In genomic region chr3:129313415-129313982, GRCh38 we compare ENCODE assay signal across 7 cellular contexts. TPM values are rescaled to one million over a fixed set of nuclear protein-coding genes. Genes with fewer than 3 reads are reported as not detected.
DNase-seq lines count a peak whose midpoint lies in the region; ATAC-seq, FAIRE-seq and TF ChIP-seq lines count a peak whose summit lies in the region.

No MANE protein-coding gene starts in this region.

- TF ChIP-seq RAD21 in H1 (IDR thresholded peaks at IDR 0.05 in 1 of 2, conservative IDR thresholded peaks at IDR 0.05 in 1 of 2; ENCODE audit: low read depth in 2 of 2, low read length in 2 of 2): no peak

- H3K4me1 ChIP-seq in H1 (replicated peaks in 1 of 4; ENCODE audit: control insufficient read depth in 3 of 4, insufficient read depth in 4 of 4, low read length in 3 of 4): peaks cover 4 to 9% (median 5%) of the 10 kb centered on the region in 4 experiments

- peak overlapping the region in 1 of 4 experiments; percentile 96; a peak in 2 of 8 replicates for H3K4me3 ChIP-seq in H1 (ENCODE audit: extremely low read depth in 1 of 4, insufficient read depth in 2 of 4, low read depth in 3 of 4, low read length in 4 of 4)

- H3K23ac ChIP-seq in H1 (ENCODE audit: insufficient read length): no peak overlapping the region

- no peak for TF ChIP-seq CTCF in H1 (IDR thresholded peaks at IDR 0.05; ENCODE audit: control extremely low read depth in 1 of 3, insufficient read depth in 1 of 3, low read depth in 1 of 3, low read length in 3 of 3)

- H2BK5ac ChIP-seq in H1 (ENCODE audit: low read depth, low read length): no peak overlapping the region

- no peak overlapping the region for H4K5ac ChIP-seq in H1 (ENCODE audit: insufficient read length, low read depth, low read length)

- H4K8ac ChIP-seq in H1 (ENCODE audit: extremely low read depth, insufficient read depth, low read length): peak overlapping the region; percentile 45; the same call in 1 of the 2 replicates

- peaks cover 0 to 13% of the 10 kb centered on the region in 2 experiments; a peak in 1 of 4 replicates for H3K79me2 ChIP-seq in H1 (ENCODE audit: control insufficient read depth in 1 of 2, insufficient read depth in 2 of 2, low read length in 2 of 2)

- H2BK15ac ChIP-seq in H1 (ENCODE audit: low read length): no peak overlapping the region

- H2BK120ac ChIP-seq in H1 (replicated peaks; ENCODE audit: low read depth, low read length): no peak overlapping the region

- no peak overlapping the region for H3K4me3 Mint-ChIP-seq in stimulated activated memory B cell treated with anti-CD40 and anti-IgM and Interleukin-4, amounts not matched to agents 10 μg/mL and 1 μg/mL and 100 μg/mL, for 72 hours

- no peak overlapping the region for H2AK5ac ChIP-seq in H1 (ENCODE audit: low read depth, low read length)

- peaks cover 15% of the 10 kb centered on the region for H3K27me3 Mint-ChIP-seq in stimulated activated memory B cell treated with anti-CD40 and anti-IgM and Interleukin-4, amounts not matched to agents 10 μg/mL and 1 μg/mL and 100 μg/mL, for 72 hours

- POLR2A ChIA-PET in H1 (lab: Charles Lee; ENCODE audit: partially characterized antibody): interaction anchor here (0.9 to 6.4 kb wide), 10 partner anchors 7 to 150 kb away, joined by 3 to 112 read pairs (median 16); no protein-coding TSS in a partner anchor

- H3K27ac Mint-ChIP-seq in stimulated activated memory B cell treated with anti-CD40 and anti-IgM and Interleukin-4, amounts not matched to agents 10 μg/mL and 1 μg/mL and 100 μg/mL, for 72 hours: no peak overlapping the region

- H4K91ac ChIP-seq in H1 (replicated peaks; ENCODE audit: insufficient read length, low read length): no peak overlapping the region

- H3K4ac ChIP-seq in H1 (replicated peaks; ENCODE audit: insufficient read length, low read depth, low read length): no peak overlapping the region

- no peak for DNase-seq in GM12891 (ENCODE audit: insufficient read length, low spot score)
- DNase-seq in NCI-H69 (lab: John Stamatoyannopoulos, UW): peak; percentile 36
- no peak for DNase-seq in H1 (ENCODE audit: low read depth in 1 of 2, low spot score in 2 of 2)
- peak; percentile 29 for DNase-seq in retina
- no peak for DNase-seq in NCI-H2029 (lab: John Stamatoyannopoulos, UW)
- no peak for DNase-seq in NCI-H446 treated with DMSO at 0.1 percent for 48 hours (lab: John Stamatoyannopoulos, UW)

- TF ChIP-seq POLR2A in GM12891 (IDR thresholded peaks at IDR 0.05; ENCODE audit: low read depth, low read length) (peak; percentile 60; the same call in 1 of the 2 replicates), H1 (IDR thresholded peaks at IDR 0.05; ENCODE audit: control extremely low read depth in 1 of 2, low read depth in 2 of 2, low read length in 2 of 2) (peak in 1 of 2 experiments; percentile 97; a peak in 2 of 3 replicates)

- no peak overlapping the region for H2AFZ ChIP-seq in H1 (ENCODE audit: low read length)

- no peak overlapping the region for H2BK20ac ChIP-seq in H1 (ENCODE audit: low read length)

- no peaks in the 10 kb centered on the region for H3K79me1 ChIP-seq in H1 (ENCODE audit: low read depth, low read length)

- H3K14ac ChIP-seq in H1 (ENCODE audit: insufficient read length): no peak overlapping the region

- H2BK12ac ChIP-seq in H1 (ENCODE audit: low read depth, low read length): peak overlapping the region; percentile 71; the same call in 1 of the 2 replicates

- no peaks in the 10 kb centered on the region for H3K36me3 Mint-ChIP-seq in stimulated activated memory B cell treated with anti-CD40 and anti-IgM and Interleukin-4, amounts not matched to agents 10 μg/mL and 1 μg/mL and 100 μg/mL, for 72 hours

- no peaks in the 10 kb centered on the region for H3K9me3 Mint-ChIP-seq in stimulated activated memory B cell treated with anti-CD40 and anti-IgM and Interleukin-4, amounts not matched to agents 10 μg/mL and 1 μg/mL and 100 μg/mL, for 72 hours

- H3K36me3 ChIP-seq in H1 (ENCODE audit: control insufficient read depth in 2 of 4, insufficient read depth in 4 of 4, low read length in 3 of 4): no peaks in the 10 kb centered on the region

- peak overlapping the region; percentile 83 to 90; a peak in 2 of 4 replicates for H3K4me2 ChIP-seq in H1 (ENCODE audit: insufficient read depth in 1 of 2, low read depth in 2 of 2, low read length in 2 of 2)

- H3K9me3 ChIP-seq in H1 (ENCODE audit: insufficient read depth in 2 of 2, low read depth in 1 of 2, low read length in 1 of 2): no peaks in the 10 kb centered on the region

- peaks cover 11% of the 10 kb centered on the region for H3K4me1 Mint-ChIP-seq in stimulated activated memory B cell treated with anti-CD40 and anti-IgM and Interleukin-4, amounts not matched to agents 10 μg/mL and 1 μg/mL and 100 μg/mL, for 72 hours

- no peak overlapping the region for H3K56ac ChIP-seq in H1 (replicated peaks; ENCODE audit: insufficient read length, low read depth, low read length)

- ATAC-seq in stimulated activated memory B cell treated with anti-CD40 and anti-IgM and Interleukin-4, amounts not matched to agents 10 μg/mL and 1 μg/mL and 100 μg/mL, for 72 hours: no peak

- CTCF ChIA-PET in H1 (lab: Charles Lee; ENCODE audit: partially characterized antibody): interaction anchor here (1.0 to 2.1 kb wide), 4 partner anchors 12 to 68 kb away, joined by 3 to 5 read pairs (median 3); no protein-coding TSS in a partner anchor

- no peak overlapping the region for H3K9ac ChIP-seq in H1 (replicated peaks in 1 of 4; ENCODE audit: extremely low read depth in 1 of 4, low read depth in 3 of 4, low read length in 3 of 4)

- H3K18ac ChIP-seq in H1 (ENCODE audit: extremely low read depth, low read length): no peak overlapping the region

- FAIRE-seq in GM12891 (lab: Jason Lieb, UNC) (no peak), H1 (lab: Jason Lieb, UNC) (no peak)

- H4K20me1 ChIP-seq in H1 (replicated peaks in 1 of 2; ENCODE audit: control insufficient read depth in 1 of 2, insufficient read depth in 2 of 2, low read length in 2 of 2): peaks cover 0 to 2% of the 10 kb centered on the region in 2 experiments

- no peak overlapping the region for H3K27ac ChIP-seq in H1 (ENCODE audit: low read depth, low read length)

- 92% methylated on average over 1 of the region's 1 CpG; no CpG with 5 or more reads in 1 of the 2 experiments for WGBS in H1 (ENCODE audit: extremely low coverage in 1 of 2, insufficient coverage in 1 of 2, insufficient read length in 1 of 2, insufficient replicate concordance in 2 of 2, low coverage in 1 of 2, low lambda C conversion rate in 2 of 2, missing lambda C conversion rate in 1 of 2), 2 experiments

- TF ChIP-seq EP300 in H1 (IDR thresholded peaks at IDR 0.05; ENCODE audit: borderline replicate concordance in 1 of 2, low read depth in 2 of 2, low read length in 2 of 2): no peak

- H3K23me2 ChIP-seq in H1 (ENCODE audit: low read depth, low read length): peaks cover 2% of the 10 kb centered on the region; the same call in 1 of the 2 replicates

- H3K27me3 ChIP-seq in H1 (replicated peaks in 1 of 4; ENCODE audit: control insufficient read depth in 3 of 4, extremely low read depth in 1 of 4, insufficient read depth in 3 of 4, low read length in 3 of 4): no peaks in the 10 kb centered on the region

TF ChIP-seq in GM12891, 5 proteins besides CTCF, POLR2A, EP300 and RAD21:
- TF ChIP-seq TAF1 (IDR thresholded peaks at IDR 0.05; ENCODE audit: low read depth, low read length) (no peak), SPI1 (IDR thresholded peaks at IDR 0.05; ENCODE audit: low read depth, low read length) (no peak), POLR2AphosphoS5 (IDR thresholded peaks at IDR 0.05; ENCODE audit: low read depth, low read length) (no peak; the same call in none of the 2 replicates), POU2F2 (IDR thresholded peaks at IDR 0.05; ENCODE audit: low read depth, low read length) (no peak)

TF ChIP-seq in H1, 55 proteins besides CTCF, POLR2A, EP300 and RAD21:
- TF ChIP-seq MAX (IDR thresholded peaks at IDR 0.05) (no peak), POLR2AphosphoS5 (IDR thresholded peaks at IDR 0.05; ENCODE audit: low read depth, low read length) (peak; percentile 98), SIRT6 (IDR thresholded peaks at IDR 0.05; ENCODE audit: low read length) (peak; percentile 76)

RNA-seq across cellular contexts. Expression of gene HMCES, which starts 34.8 kb away (rescaled TPM):
- polyA plus RNA-seq in GM12891 (2012; ENCODE audit: low read depth, missing spikeins): 42.1 TPM
- total RNA-seq in H1 (2021; fragmentation: NEBNext Ultra II Directional; extraction: Animal tissue kit (Norgen Biotek cat#: 25700)): 46.7 and 49.5 TPM in 2 replicates
- polyA plus RNA-seq in H1 (2011; rRNA removed): 27.6 and 30.4 TPM in 2 replicates
- 26.4 TPM for polyA plus RNA-seq in H1 (2011; cell fraction: cytosol; rRNA removed)
- polyA plus RNA-seq in H1 (2011; cell fraction: nucleus; rRNA removed): 17.6 TPM
- polyA plus RNA-seq in H1 (2012, experiment 1 of 2): 35.2 to 56.7 TPM (median 52.2 TPM) in 4 replicates
- polyA plus RNA-seq in H1 (2012, experiment 2 of 2): 32.7 TPM
- polyA plus RNA-seq in H1 (2013, experiment 1 of 2): 22.5 TPM
- 22.2 TPM for polyA plus RNA-seq in H1 (2013, experiment 2 of 2)
- polyA minus RNA-seq in H1 (2011; rRNA and poly(A)+ RNA removed): 22.2 and 26.2 TPM in 2 replicates
- polyA minus RNA-seq in H1 (2011; cell fraction: cytosol; rRNA and poly(A)+ RNA removed): 17.0 TPM
- polyA minus RNA-seq in H1 (2011; cell fraction: nucleus; rRNA and poly(A)+ RNA removed): 9.9 TPM

Comparison
In these comparisons a context has a peak if more than half of its experiments do, and no peak if none do; other contexts are left out.
1. DNase-seq: peak in NCI-H69 (single experiment) and retina (single experiment); none in GM12891 (single experiment), H1 (0 of 2), NCI-H2029 (single experiment) and NCI-H446 treated with DMSO at 0.1 percent for 48 hours (single experiment).